9 cellular contexts compared by ENCODE assay signal in the genomic region with DNA sequence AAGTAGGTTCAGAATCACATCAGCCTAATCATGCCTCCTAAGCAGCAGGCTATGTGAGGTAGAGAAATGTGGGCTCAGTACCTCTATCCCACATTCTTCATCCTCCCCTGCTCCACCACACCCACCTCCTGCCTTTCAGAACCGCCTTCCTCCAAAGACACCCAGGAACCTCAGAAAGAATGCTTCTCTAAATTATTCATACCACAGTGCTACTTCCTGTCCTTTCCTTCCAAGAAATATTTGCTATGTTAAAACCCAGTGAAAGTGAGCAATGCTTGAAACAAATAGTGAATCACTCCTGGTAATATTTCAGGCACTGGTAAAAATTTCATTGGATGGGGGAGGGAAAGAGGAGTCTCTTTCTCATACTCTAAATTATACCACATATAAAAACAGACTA. TPM values are rescaled to one million over a fixed set of nuclear protein-coding genes. Genes with fewer than 3 reads are reported as not detected.
A peak's percentile ranks its signal among the peaks of the same experiment; 100 is the strongest.
DNase-seq lines count a peak whose midpoint lies in the region; ATAC-seq and TF ChIP-seq lines count a peak whose summit lies in the region.
"Had no signal": no experiment of that assay in that cellular context is flagged by ENCODE, and none has a peak within 500 bp of the region (broad histone marks: within the 10 kb centered on the region; RNA-seq: fewer than 3 reads in every experiment).

No MANE protein-coding gene starts in this region.

- 32 to 36% methylated on average over 1 of the region's 1 CpG for WGBS in heart right ventricle, 2 donors
- WGBS in heart left ventricle, 4 donors, result 29 to 48% (median 42%) methylated on average over 1 of the region's 1 CpG
- 38 to 66% methylated on average over 1 of the region's 1 CpG for WGBS in thyroid gland, 2 donors

- ATAC-seq in heart right ventricle, result peak in 1 of 8 donors; percentile 17
- ATAC-seq in heart left ventricle, result no peak
- no peak for ATAC-seq in GM19324 (IDR thresholded peaks at IDR 0.05; ENCODE audit: low FRiP score, unreplicated experiment)
- ATAC-seq in HG02763 (IDR thresholded peaks at IDR 0.05; ENCODE audit: unreplicated experiment), result no peak

- no peak overlapping the region for H3K4me3 ChIP-seq in heart right ventricle
- H3K4me3 ChIP-seq in heart left ventricle, result no peak overlapping the region
- H3K4me3 ChIP-seq in thyroid gland (replicated peaks in 1 of 3), result no peak overlapping the region
- H3K4me3 ChIP-seq: upper lobe of left lung had no signal

- TF ChIP-seq POLR2A in heart left ventricle (IDR thresholded peaks at IDR 0.05) (no peak), thyroid gland (IDR thresholded peaks at IDR 0.05) (no peak)

- H3K4me1 ChIP-seq in heart right ventricle (peaks cover 12 to 60% (median 44%) of the 10 kb centered on the region in 9 donors), heart left ventricle (peaks cover 0 to 55% (median 33%) of the 10 kb centered on the region in 12 donors), thyroid gland (peaks cover 8 to 19% of the 10 kb centered on the region in 2 donors)

- intact Hi-C loops in heart right ventricle (cut with DNase I), result loop anchor here in 1 of 10 donors (2.0 kb wide), 1 partner anchor 23 kb away; a partner anchor contains a TSS
- intact Hi-C loops in heart left ventricle (cut with DNase I), result loop anchor here in 1 of 10 donors (2.0 kb wide), 1 partner anchor 23 kb away; a partner anchor contains a TSS
- intact Hi-C loops in thyroid gland (cut with DNase I), result no loop called here

- DNase-seq in heart right ventricle (no peak), heart left ventricle (no peak), hepatic stellate cell (ENCODE audit: low spot score) (peak; percentile 40), thyroid gland (no peak), GOT3 (lab: John Stamatoyannopoulos, UW) (no peak)
- DNase-seq in activated T-cell treated with anti-CD3 and anti-CD28 coated beads, Interleukin-2, amount 50 U/mL, for 48 hours, result peak; percentile 46 to 54
- DNase-seq: upper lobe of left lung had no signal

- no peak for TF ChIP-seq CTCF in heart right ventricle (IDR thresholded peaks at IDR 0.05)
- TF ChIP-seq CTCF in heart left ventricle (IDR thresholded peaks at IDR 0.05), result no peak
- TF ChIP-seq CTCF in thyroid gland (IDR thresholded peaks at IDR 0.05), result no peak

- H3K27me3 ChIP-seq in heart right ventricle (no peaks in the 10 kb centered on the region), heart left ventricle (no peaks in the 10 kb centered on the region), thyroid gland (no peaks in the 10 kb centered on the region)
- H3K27me3 ChIP-seq: upper lobe of left lung had no signal

- peak overlapping the region in 8 of 10 donors; percentile 55 to 79 (median 70) for H3K27ac ChIP-seq in heart right ventricle
- peak overlapping the region in 6 of 12 donors; percentile 46 to 88 (median 72) for H3K27ac ChIP-seq in heart left ventricle
- peak overlapping the region in 2 of 3 donors; percentile 3 to 13 for H3K27ac ChIP-seq in thyroid gland

- H3K9me3 ChIP-seq in heart right ventricle (peaks cover 0 to 5% (median 0%) of the 10 kb centered on the region in 11 donors), heart left ventricle (no peaks in the 10 kb centered on the region), thyroid gland (no peaks in the 10 kb centered on the region)
- H3K9me3 ChIP-seq: upper lobe of left lung had no signal

- H3K36me3 ChIP-seq in heart right ventricle, result no peaks in the 10 kb centered on the region
- no peaks in the 10 kb centered on the region for H3K36me3 ChIP-seq in heart left ventricle
- H3K36me3 ChIP-seq in thyroid gland, result no peaks in the 10 kb centered on the region
- H3K36me3 ChIP-seq: upper lobe of left lung had no signal

RNA-seq across cellular contexts. Expression of a gene that starts 24.0 kb away (rescaled TPM):
- total RNA-seq in heart right ventricle, result 10 to 100 TPM; 36.8 to 62.2 (median 45.7) TPM
- polyA plus RNA-seq in heart right ventricle, result 1 to 10 TPM; 4.6 to 5.5 TPM
- 10 to 100 TPM; 32.1 to 58.9 (median 49.3) TPM for total RNA-seq in heart left ventricle
- polyA plus RNA-seq in heart left ventricle, result 1 to 10 TPM; 4.3 to 9.0 TPM
- 100 to 1,000 TPM in 1 of 4 donors, 10 to 100 TPM in 3; 56.1 to 105 (median 59.2) TPM for total RNA-seq in thyroid gland

Comparison
In these comparisons a context has a peak if more than half of its experiments do, and no peak if none do; other contexts are left out.
1. DNase-seq: peak in activated T-cell treated with anti-CD3 and anti-CD28 coated beads, Interleukin-2, amount 50 U/mL, for 48 hours (2 of 2) and hepatic stellate cell (single experiment); none in heart right ventricle (0 of 2), heart left ventricle (0 of 5), thyroid gland (0 of 2) and GOT3 (single experiment).